ENCODE assay signal across 1 cellular context in genomic region chr19:10251792-10252694, GRCh38.
TF ChIP-seq lines count a peak whose summit lies in the region.

Gene MRPL4, plus strand, starts transcription at chr19:10252214. Its CDS starts 40 bp downstream, at chr19:10252254.

TF ChIP-seq in K562, 482 proteins besides CTCF, POLR2A, EP300 and RAD21 (continued from another document and continues in another):
- TF ChIP-seq, protein P1, sequence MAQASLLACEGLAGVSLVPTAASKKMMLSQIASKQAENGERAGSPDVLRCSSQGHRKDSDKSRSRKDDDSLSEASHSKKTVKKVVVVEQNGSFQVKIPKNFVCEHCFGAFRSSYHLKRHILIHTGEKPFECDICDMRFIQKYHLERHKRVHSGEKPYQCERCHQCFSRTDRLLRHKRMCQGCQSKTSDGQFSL (CRISPR knock-in tag; IDR thresholded peaks at IDR 0.05), result peak; percentile 45; the same call in 1 of the 2 replicates
- TF ChIP-seq, protein P1 (tag; IDR thresholded peaks at IDR 0.05), result no peak
- TF ChIP-seq GTF2A2 (tag; IDR thresholded peaks at IDR 0.05) (no peak; the same call in 1 of the 2 replicates), ZNF785 (CRISPR knock-in tag; IDR thresholded peaks at IDR 0.05) (no peak), BCL6 (CRISPR knock-in tag; IDR thresholded peaks at IDR 0.05) (no peak), MLX (CRISPR knock-in tag; conservative IDR thresholded peaks at IDR 0.05) (no peak; a peak in 1 of 4 replicates), FOXK2 (conservative IDR thresholded peaks at IDR 0.05 in 1 of 2, IDR thresholded peaks at IDR 0.05 in 1 of 2; ENCODE audit: low read depth in 2 of 2) (no peak; a peak in 2 of 4 replicates), JUND (IDR thresholded peaks at IDR 0.05; ENCODE audit: borderline replicate concordance, low read depth, low read length) (peak; percentile 86), JUND (tag; IDR thresholded peaks at IDR 0.05; ENCODE audit: borderline replicate concordance, low read depth, low read length) (0 out of 3 replicates have a peak, but pooled peaks have one; percentile 74), MYNN (IDR thresholded peaks at IDR 0.05) (no peak), MYNN (CRISPR knock-in tag; IDR thresholded peaks at IDR 0.05) (no peak), CREBBP (IDR thresholded peaks at IDR 0.05; ENCODE audit: low read depth, low read length) (no peak), NFIC (IDR thresholded peaks at IDR 0.05) (peak; percentile 60), GABPA (tag; conservative IDR thresholded peaks at IDR 0.05; ENCODE audit: low read depth) (peak; percentile 73), PYGO2 (tag; IDR thresholded peaks at IDR 0.05) (no peak), POLR2H (tag; IDR thresholded peaks at IDR 0.05; ENCODE audit: low read depth) (no peak), PTBP1 (IDR thresholded peaks at IDR 0.05; ENCODE audit: low read depth, low read length) (no peak), ESRRA (IDR thresholded peaks at IDR 0.05; ENCODE audit: borderline replicate concordance, low read depth) (peak; percentile 98), GTF2E2 (tag; IDR thresholded peaks at IDR 0.05) (no peak), EWSR1 (IDR thresholded peaks at IDR 0.05; ENCODE audit: borderline replicate concordance, low read depth, partially characterized antibody) (no peak), ID3 (CRISPR knock-in tag; IDR thresholded peaks at IDR 0.05) (no peak), ID3 (tag; IDR thresholded peaks at IDR 0.05) (peak; percentile 83), MTA3 (IDR thresholded peaks at IDR 0.05; ENCODE audit: borderline replicate concordance) (peak; percentile 87), NEUROD1 (IDR thresholded peaks at IDR 0.05; ENCODE audit: borderline replicate concordance, low read depth, low read length, partially characterized antibody) (peak; percentile 33), SLC30A9 (CRISPR knock-in tag; IDR thresholded peaks at IDR 0.05) (no peak), ZNF444 (CRISPR knock-in tag; IDR thresholded peaks at IDR 0.05) (no peak), EP400 (IDR thresholded peaks at IDR 0.05) (peak; percentile 98), ZNF175 (CRISPR knock-in tag; IDR thresholded peaks at IDR 0.05; ENCODE audit: low read depth) (no peak), SP1 (CRISPR knock-in tag; IDR thresholded peaks at IDR 0.05) (peak; percentile 97), ZNF124 (CRISPR knock-in tag; IDR thresholded peaks at IDR 0.05) (no peak), FOXO4 (CRISPR knock-in tag; IDR thresholded peaks at IDR 0.05) (no peak), HNRNPUL1 (IDR thresholded peaks at IDR 0.05; ENCODE audit: low read length) (no peak), HDAC6 (IDR thresholded peaks at IDR 0.05; ENCODE audit: low read depth, low read length) (no peak), CXXC5 (CRISPR knock-in tag; IDR thresholded peaks at IDR 0.05) (peak; percentile 97), YBX1 (IDR thresholded peaks at IDR 0.05) (no peak), ZNF146 (CRISPR knock-in tag; IDR thresholded peaks at IDR 0.05; ENCODE audit: unreplicated experiment) (no peak), AFF1 (IDR thresholded peaks at IDR 0.05; ENCODE audit: low read depth in 1 of 2, partially characterized antibody in 2 of 2) (no peak), SMC3 (conservative IDR thresholded peaks at IDR 0.05; ENCODE audit: insufficient read depth, low read depth, low read length) (0 out of 2 replicates have a peak, but pooled peaks have one; percentile 7), RBFOX2 (IDR thresholded peaks at IDR 0.05; ENCODE audit: low read depth, low read length) (peak; percentile 97), GABPB2 (CRISPR knock-in tag; conservative IDR thresholded peaks at IDR 0.05) (no peak), SAP30 (IDR thresholded peaks at IDR 0.05; ENCODE audit: borderline replicate concordance, insufficient read depth, low read depth, low read length, poor library complexity, severe bottlenecking) (peak; percentile 82), CHCHD3 (CRISPR knock-in tag; IDR thresholded peaks at IDR 0.05) (no peak), POLR3G (IDR thresholded peaks at IDR 0.05; ENCODE audit: extremely low read depth, insufficient read length, insufficient replicate concordance) (no peak), GATA2 (CRISPR knock-in tag; IDR thresholded peaks at IDR 0.05) (no peak), E2F1 (CRISPR knock-in tag; IDR thresholded peaks at IDR 0.05) (peak; percentile 46; the same call in 1 of the 2 replicates), NUFIP1 (IDR thresholded peaks at IDR 0.05; ENCODE audit: partially characterized antibody) (peak; percentile 77)
- TF ChIP-seq, protein P2, sequence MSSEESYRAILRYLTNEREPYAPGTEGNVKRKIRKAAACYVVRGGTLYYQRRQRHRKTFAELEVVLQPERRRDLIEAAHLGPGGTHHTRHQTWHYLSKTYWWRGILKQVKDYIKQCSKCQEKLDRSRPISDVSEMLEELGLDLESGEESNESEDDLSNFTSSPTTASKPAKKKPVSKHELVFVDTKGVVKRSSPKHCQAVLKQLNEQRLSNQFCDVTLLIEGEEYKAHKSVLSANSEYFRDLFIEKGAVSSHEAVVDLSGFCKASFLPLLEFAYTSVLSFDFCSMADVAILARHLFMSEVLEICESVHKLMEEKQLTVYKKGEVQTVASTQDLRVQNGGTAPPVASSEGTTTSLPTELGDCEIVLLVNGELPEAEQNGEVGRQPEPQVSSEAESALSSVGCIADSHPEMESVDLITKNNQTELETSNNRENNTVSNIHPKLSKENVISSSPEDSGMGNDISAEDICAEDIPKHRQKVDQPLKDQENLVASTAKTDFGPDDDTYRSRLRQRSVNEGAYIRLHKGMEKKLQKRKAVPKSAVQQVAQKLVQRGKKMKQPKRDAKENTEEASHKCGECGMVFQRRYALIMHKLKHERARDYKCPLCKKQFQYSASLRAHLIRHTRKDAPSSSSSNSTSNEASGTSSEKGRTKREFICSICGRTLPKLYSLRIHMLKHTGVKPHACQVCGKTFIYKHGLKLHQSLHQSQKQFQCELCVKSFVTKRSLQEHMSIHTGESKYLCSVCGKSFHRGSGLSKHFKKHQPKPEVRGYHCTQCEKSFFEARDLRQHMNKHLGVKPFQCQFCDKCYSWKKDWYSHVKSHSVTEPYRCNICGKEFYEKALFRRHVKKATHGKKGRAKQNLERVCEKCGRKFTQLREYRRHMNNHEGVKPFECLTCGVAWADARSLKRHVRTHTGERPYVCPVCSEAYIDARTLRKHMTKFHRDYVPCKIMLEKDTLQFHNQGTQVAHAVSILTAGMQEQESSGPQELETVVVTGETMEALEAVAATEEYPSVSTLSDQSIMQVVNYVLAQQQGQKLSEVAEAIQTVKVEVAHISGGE (CRISPR knock-in tag; IDR thresholded peaks at IDR 0.05), result peak in 1 of 3 experiments; percentile 58; a peak in 1 of 6 replicates
- TF ChIP-seq, protein P3, sequence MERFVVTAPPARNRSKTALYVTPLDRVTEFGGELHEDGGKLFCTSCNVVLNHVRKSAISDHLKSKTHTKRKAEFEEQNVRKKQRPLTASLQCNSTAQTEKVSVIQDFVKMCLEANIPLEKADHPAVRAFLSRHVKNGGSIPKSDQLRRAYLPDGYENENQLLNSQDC (CRISPR knock-in tag; IDR thresholded peaks at IDR 0.05), result no peak
- TF ChIP-seq, protein P4, sequence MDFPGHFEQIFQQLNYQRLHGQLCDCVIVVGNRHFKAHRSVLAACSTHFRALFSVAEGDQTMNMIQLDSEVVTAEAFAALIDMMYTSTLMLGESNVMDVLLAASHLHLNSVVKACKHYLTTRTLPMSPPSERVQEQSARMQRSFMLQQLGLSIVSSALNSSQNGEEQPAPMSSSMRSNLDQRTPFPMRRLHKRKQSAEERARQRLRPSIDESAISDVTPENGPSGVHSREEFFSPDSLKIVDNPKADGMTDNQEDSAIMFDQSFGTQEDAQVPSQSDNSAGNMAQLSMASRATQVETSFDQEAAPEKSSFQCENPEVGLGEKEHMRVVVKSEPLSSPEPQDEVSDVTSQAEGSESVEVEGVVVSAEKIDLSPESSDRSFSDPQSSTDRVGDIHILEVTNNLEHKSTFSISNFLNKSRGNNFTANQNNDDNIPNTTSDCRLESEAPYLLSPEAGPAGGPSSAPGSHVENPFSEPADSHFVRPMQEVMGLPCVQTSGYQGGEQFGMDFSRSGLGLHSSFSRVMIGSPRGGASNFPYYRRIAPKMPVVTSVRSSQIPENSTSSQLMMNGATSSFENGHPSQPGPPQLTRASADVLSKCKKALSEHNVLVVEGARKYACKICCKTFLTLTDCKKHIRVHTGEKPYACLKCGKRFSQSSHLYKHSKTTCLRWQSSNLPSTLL (IDR thresholded peaks at IDR 0.05), result no peak
- TF ChIP-seq, protein P5, sequence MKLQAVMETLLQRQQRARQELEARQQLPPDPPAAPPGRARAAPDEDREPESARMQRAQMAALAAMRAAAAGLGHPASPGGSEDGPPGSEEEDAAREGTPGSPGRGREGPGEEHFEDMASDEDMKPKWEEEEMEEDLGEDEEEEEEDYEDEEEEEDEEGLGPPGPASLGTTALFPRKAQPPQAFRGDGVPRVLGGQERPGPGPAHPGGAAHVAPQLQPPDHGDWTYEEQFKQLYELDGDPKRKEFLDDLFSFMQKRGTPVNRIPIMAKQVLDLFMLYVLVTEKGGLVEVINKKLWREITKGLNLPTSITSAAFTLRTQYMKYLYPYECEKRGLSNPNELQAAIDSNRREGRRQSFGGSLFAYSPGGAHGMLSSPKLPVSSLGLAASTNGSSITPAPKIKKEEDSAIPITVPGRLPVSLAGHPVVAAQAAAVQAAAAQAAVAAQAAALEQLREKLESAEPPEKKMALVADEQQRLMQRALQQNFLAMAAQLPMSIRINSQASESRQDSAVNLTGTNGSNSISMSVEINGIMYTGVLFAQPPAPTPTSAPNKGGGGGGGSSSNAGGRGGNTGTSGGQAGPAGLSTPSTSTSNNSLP (IDR thresholded peaks at IDR 0.05; ENCODE audit: borderline replicate concordance, low read depth, low read length), result no peak
